11 cellular contexts compared by ENCODE assay signal in the genomic region with DNA sequence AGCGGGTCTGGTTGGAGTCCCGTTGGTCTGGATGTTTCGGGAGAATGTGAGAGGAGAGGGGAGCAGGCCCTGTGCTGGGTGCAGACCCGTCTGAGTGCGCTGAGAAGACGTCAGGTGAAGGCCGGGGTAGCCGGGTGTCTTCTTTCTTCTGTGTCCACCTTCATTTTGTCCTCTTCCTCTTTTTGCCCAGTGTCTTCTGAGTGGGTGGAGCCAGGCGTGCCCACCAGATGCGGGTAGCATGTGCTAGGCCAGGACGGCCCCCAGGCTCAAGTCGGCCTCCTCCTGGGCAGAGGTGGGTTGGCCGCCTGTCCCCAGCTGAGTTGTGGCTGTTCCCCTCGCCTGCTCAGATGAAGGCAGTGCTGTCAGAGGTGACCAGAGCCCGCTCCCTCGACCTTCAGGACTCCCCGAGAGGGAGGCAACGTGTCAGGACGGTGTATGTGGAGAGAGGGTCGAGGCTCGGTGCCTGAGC. TPM values are rescaled to one million over a fixed set of nuclear protein-coding genes. Genes with fewer than 3 reads are reported as not detected.
DNase-seq lines count a peak whose midpoint lies in the region; ATAC-seq and TF ChIP-seq lines count a peak whose summit lies in the region.
"Had no signal": no experiment of that assay in that cellular context is flagged by ENCODE, and none has a peak within 500 bp of the region (broad histone marks: within the 10 kb centered on the region; RNA-seq: fewer than 3 reads in every experiment).

No MANE protein-coding gene starts in this region.

- H3K79me2 ChIP-seq in ACC112 (ENCODE audit: control insufficient read depth, insufficient read depth, low read length, unreplicated experiment): peaks cover 64% of the 10 kb centered on the region

- H2AFZ ChIP-seq in ACC112 (ENCODE audit: low read length, unreplicated experiment): peak overlapping the region; percentile 57

- H3K27me3 Mint-ChIP-seq in HFFc6 (ENCODE audit: insufficient read depth) (peaks cover 11% of the 10 kb centered on the region), nephron progenitor cell (ENCODE audit: low read depth, poor library complexity) (peaks cover 32% of the 10 kb centered on the region)
- H3K27me3 Mint-ChIP-seq in central memory CD8-positive, alpha-beta T cell: no peaks in the 10 kb centered on the region

- H3K4me3 ChIP-seq in ACC112 (ENCODE audit: low read depth, low read length): peak overlapping the region; percentile 39

- peak overlapping the region; percentile 89 for H3K27ac ChIP-seq in ACC112 (ENCODE audit: low read depth, low read length)

- H3K4me1 ChIP-seq in ACC112 (ENCODE audit: control insufficient read depth, insufficient read depth, low read length, unreplicated experiment): peaks cover 44% of the 10 kb centered on the region

- peaks cover 6% of the 10 kb centered on the region; the same call in 1 of the 2 replicates for H3K36me3 ChIP-seq in ACC112 (ENCODE audit: insufficient read depth, low read length)

- no peak for ATAC-seq in central memory CD8-positive, alpha-beta T cell (replicated peaks; ENCODE audit: extremely low read depth, poor library complexity, severe bottlenecking)
- ATAC-seq in HG03439 (IDR thresholded peaks at IDR 0.05; ENCODE audit: unreplicated experiment): no peak
- ATAC-seq: left lobe of liver had no signal

- peak overlapping the region; percentile 90 for H3K4me3 Mint-ChIP-seq in HFFc6
- H3K4me3 Mint-ChIP-seq in central memory CD8-positive, alpha-beta T cell: peak overlapping the region; percentile 76
- H3K4me3 Mint-ChIP-seq in nephron progenitor cell: peak overlapping the region; percentile 75

- H3K4me1 Mint-ChIP-seq in HFFc6 (ENCODE audit: low read depth): peaks cover 47% of the 10 kb centered on the region
- peaks cover 36% of the 10 kb centered on the region for H3K4me1 Mint-ChIP-seq in central memory CD8-positive, alpha-beta T cell
- H3K4me1 Mint-ChIP-seq in nephron progenitor cell: peaks cover 52% of the 10 kb centered on the region

- no peaks in the 10 kb centered on the region for H3K9me3 Mint-ChIP-seq in HFFc6
- no peaks in the 10 kb centered on the region for H3K9me3 Mint-ChIP-seq in central memory CD8-positive, alpha-beta T cell
- no peaks in the 10 kb centered on the region for H3K9me3 Mint-ChIP-seq in nephron progenitor cell

- TF ChIP-seq CTCF in HFFc6 (IDR thresholded peaks at IDR 0.05) (no peak), nephron progenitor cell (IDR thresholded peaks at IDR 0.05) (no peak)

- H3K36me3 Mint-ChIP-seq in HFFc6 (ENCODE audit: low read depth) (peaks cover 26% of the 10 kb centered on the region), nephron progenitor cell (ENCODE audit: low read depth) (no peaks in the 10 kb centered on the region)
- peaks cover 40% of the 10 kb centered on the region for H3K36me3 Mint-ChIP-seq in central memory CD8-positive, alpha-beta T cell (ENCODE audit: insufficient read depth)

- peaks cover 13% of the 10 kb centered on the region; the same call in 1 of the 2 replicates for H3K27me3 ChIP-seq in ACC112 (ENCODE audit: insufficient read depth, low read length)

- DNase-seq in HFFc6 (no peak), nephron progenitor cell (no peak), mesenteric fat pad (ENCODE audit: low spot score) (no peak)
- DNase-seq in central memory CD8-positive, alpha-beta T cell (ENCODE audit: low spot score in 2 of 2): no peak
- no peak for DNase-seq in activated CD4-positive, CD25-positive, alpha-beta regulatory T cell treated with anti-CD3 and anti-CD28 coated beads, Interleukin-2, amount 50 U/mL, for 72 hours
- DNase-seq in activated CD4-positive, CD25-positive, alpha-beta regulatory T cell (lab: John Stamatoyannopoulos, UW): no peak
- DNase-seq: DMS79, NCI-H2029 treated with DMSO at 0.1 percent for 48 hours had no signal

- H3K27ac Mint-ChIP-seq in HFFc6 (peak overlapping the region; percentile 97), nephron progenitor cell (no peak overlapping the region)
- peak overlapping the region; percentile 87 for H3K27ac Mint-ChIP-seq in central memory CD8-positive, alpha-beta T cell (ENCODE audit: low read depth)

RNA-seq across cellular contexts. Expression of a gene that starts 3.5 kb away (rescaled TPM):
- 10 to 100 TPM; 54.4 to 96.7 (median 90.9) TPM for total RNA-seq in HFFc6 (2021; fragmentation: NEBNext Ultra II Directional; extraction: Animal tissue kit (Norgen Biotek cat#: 25700))
- total RNA-seq in mesenteric fat pad: 151 TPM
